In genomic region chr10:110225756-110226554, GRCh38 we compare ENCODE assay signal across 8 cellular contexts. TPM values are rescaled to one million over a fixed set of nuclear protein-coding genes. Genes with fewer than 3 reads are reported as not detected.
A peak's percentile ranks its signal among the peaks of the same experiment; 100 is the strongest.
DNase-seq lines count a peak whose midpoint lies in the region; ATAC-seq and TF ChIP-seq lines count a peak whose summit lies in the region.

No MANE protein-coding gene starts in this region.

- H3K4me2 ChIP-seq in IMR-90 (ENCODE audit: low read depth, low read length) (peak overlapping the region; percentile 69), OCI-LY7 (ENCODE audit: low read length) (peak overlapping the region; percentile 84)

- H2AFZ ChIP-seq in IMR-90 (replicated peaks; ENCODE audit: low read length, poor library complexity) = peak overlapping the region; percentile 99
- H2AFZ ChIP-seq in OCI-LY7 (ENCODE audit: low read length) = peak overlapping the region; percentile 96

- TF ChIP-seq EP300 in esophagus muscularis mucosa (IDR thresholded peaks at IDR 0.05) = no peak

- H3K79me1 ChIP-seq in IMR-90 (ENCODE audit: low read depth in 1 of 2, low read length in 2 of 2) = no peaks in the 10 kb centered on the region

- H3K27me3 Mint-ChIP-seq in activated T-cell treated with anti-CD3 and anti-CD28 coated beads, Interleukin-2, amount 50 U/mL, for 4 hours (ENCODE audit: low read depth) = no peaks in the 10 kb centered on the region

- 0% methylated on average over 49 of the region's 104 CpGs; no CpG with 5 or more reads in 1 of the 2 experiments for WGBS in IMR-90 (ENCODE audit: extremely low coverage in 2 of 2, insufficient read length in 1 of 2), 2 experiments
- 1% methylated on average over 26 of the region's 104 CpGs for WGBS in esophagus muscularis mucosa

- intact Hi-C loops in IMR-90 (cut with micrococcal nuclease) = loop anchor here (1.0 to 5.0 kb wide), 4 partner anchors 17 to 344 kb away; no protein-coding TSS in a partner anchor
- intact Hi-C loops in OCI-LY7 (cut with micrococcal nuclease; ENCODE audit: unreplicated experiment) = loop anchor here (1.0 to 5.0 kb wide), 5 partner anchors 17 to 314 kb away; no protein-coding TSS in a partner anchor
- intact Hi-C loops in esophagus muscularis mucosa (cut with DNase I) = loop anchor here (2.0 to 5.0 kb wide), 2 partner anchors 53 to 89 kb away; no protein-coding TSS in a partner anchor

- peaks cover 40% of the 10 kb centered on the region for H3K4me1 Mint-ChIP-seq in activated T-cell treated with anti-CD3 and anti-CD28 coated beads, Interleukin-2, amount 50 U/mL, for 4 hours (ENCODE audit: low read depth)

- in situ Hi-C loops in IMR-90 (cut with MboI; ENCODE audit: low sequenced_read_pairs) = no loop called here

- H3K14ac ChIP-seq in IMR-90 (replicated peaks; ENCODE audit: low read depth, low read length) = 0 out of 2 replicates have a peak overlapping the region, but pooled peaks have one; percentile 77

- peak overlapping the region; percentile 73; the same call in 1 of the 2 replicates for H3K23ac ChIP-seq in IMR-90 (ENCODE audit: low read depth, low read length)

- H3K9me2 ChIP-seq in OCI-LY7 (ENCODE audit: insufficient read depth, low read length) = no peaks in the 10 kb centered on the region

- TF ChIP-seq CTCF in IMR-90 (conservative IDR thresholded peaks at IDR 0.05; ENCODE audit: low read depth, low read length) (peak; percentile 72), OCI-LY7 (conservative IDR thresholded peaks at IDR 0.05; ENCODE audit: low read length) (peak; percentile 55; the same call in 1 of the 2 replicates), esophagus muscularis mucosa (IDR thresholded peaks at IDR 0.05) (peak; percentile 63 to 78 (median 75))

- CTCF ChIA-PET in IMR-90 (lab: Yijun Ruan, JAX) (no interaction called here), OCI-LY7 (lab: Charles Lee; ENCODE audit: unreplicated experiment) (interaction anchor here (0.6 kb wide), 2 partner anchors 41 to 53 kb away, joined by 3 read pairs; no protein-coding TSS in a partner anchor)

- H3K18ac ChIP-seq in IMR-90 (ENCODE audit: low read depth, low read length) = peak overlapping the region; percentile 21; the same call in 1 of the 2 replicates

- H4K20me1 ChIP-seq in IMR-90 (ENCODE audit: insufficient read depth, low read length) (peaks cover 3% of the 10 kb centered on the region), OCI-LY7 (ENCODE audit: insufficient read depth, low read length) (no peaks in the 10 kb centered on the region)

- H3K9me3 Mint-ChIP-seq in activated T-cell treated with anti-CD3 and anti-CD28 coated beads, Interleukin-2, amount 50 U/mL, for 4 hours = no peaks in the 10 kb centered on the region

- H2BK120ac ChIP-seq in IMR-90 (ENCODE audit: low read depth, low read length) = peak overlapping the region; percentile 26; the same call in 1 of the 2 replicates

- dilution Hi-C loops in IMR-90 (cut with HindIII; ENCODE audit: low sequenced_read_pairs, unreplicated experiment) = no loop called here

- H2BK15ac ChIP-seq in IMR-90 (ENCODE audit: low read depth, low read length) = no peak overlapping the region

- H4K5ac ChIP-seq in IMR-90 (ENCODE audit: low read depth, low read length) = no peak overlapping the region

- TF ChIP-seq POLR2A in IMR-90 (IDR thresholded peaks at IDR 0.05; ENCODE audit: low read depth, low read length) = no peak
- no peak for TF ChIP-seq POLR2A in esophagus muscularis mucosa (IDR thresholded peaks at IDR 0.05; ENCODE audit: low read depth)

- no peaks in the 10 kb centered on the region for H3K9me3 ChIP-seq in IMR-90 (ENCODE audit: control insufficient read depth, insufficient read depth, low read length)
- H3K9me3 ChIP-seq in OCI-LY7 (ENCODE audit: low read length) = no peaks in the 10 kb centered on the region
- H3K9me3 ChIP-seq in esophagus muscularis mucosa = no peaks in the 10 kb centered on the region
- no peaks in the 10 kb centered on the region for H3K9me3 ChIP-seq in muscle layer of colon (ENCODE audit: low read length)

- DNase-seq in DMS153 (lab: John Stamatoyannopoulos, UW) (peak; percentile 81), IMR-90 (peak; percentile 93), OCI-LY7 (ENCODE audit: low spot score) (peak; percentile 93), esophagus muscularis mucosa (ENCODE audit: extremely low spot score) (peak; percentile 96)
- DNase-seq in activated T-cell treated with anti-CD3 and anti-CD28 coated beads, Interleukin-2, amount 50 U/mL, for 4 hours = peak; percentile 86
- peak; percentile 87 for DNase-seq in stimulated activated CD8-positive, alpha-beta memory T cell treated with anti-CD3 and anti-CD28 coated beads, Interleukin-4, amount 100 ng/mL, for 48 hours

- H3K4me1 ChIP-seq in IMR-90 (ENCODE audit: control insufficient read depth, insufficient read depth, low read length) (peaks cover 6% of the 10 kb centered on the region), OCI-LY7 (ENCODE audit: insufficient read depth, low read length, poor library complexity, severe bottlenecking) (peaks cover 22% of the 10 kb centered on the region), esophagus muscularis mucosa (peaks cover 46 to 69% (median 63%) of the 10 kb centered on the region in 4 donors), muscle layer of colon (ENCODE audit: insufficient read depth, low read length) (peaks cover 40% of the 10 kb centered on the region)

- no peak overlapping the region for H2BK20ac ChIP-seq in IMR-90 (ENCODE audit: low read depth, low read length)

- H3K4ac ChIP-seq in IMR-90 (ENCODE audit: low read depth, low read length) = peak overlapping the region; percentile 63

- peaks cover 9% of the 10 kb centered on the region for H3K36me3 Mint-ChIP-seq in activated T-cell treated with anti-CD3 and anti-CD28 coated beads, Interleukin-2, amount 50 U/mL, for 4 hours (ENCODE audit: insufficient read depth)

- peak overlapping the region; percentile 96 for H3K27ac ChIP-seq in IMR-90 (ENCODE audit: insufficient read depth, low read length)
- H3K27ac ChIP-seq in OCI-LY7 (ENCODE audit: low read depth, low read length, poor library complexity, severe bottlenecking) = peak overlapping the region; percentile 72
- H3K27ac ChIP-seq in esophagus muscularis mucosa (replicated peaks in 1 of 4) = peak overlapping the region; percentile 91 to 98 (median 96)
- H3K27ac ChIP-seq in muscle layer of colon (ENCODE audit: low read depth, low read length) = peak overlapping the region; percentile 90

- peak overlapping the region; percentile 80; the same call in 1 of the 2 replicates for H3K56ac ChIP-seq in IMR-90 (ENCODE audit: extremely low read depth, insufficient read depth, low read length)

- H3K4me3 Mint-ChIP-seq in activated T-cell treated with anti-CD3 and anti-CD28 coated beads, Interleukin-2, amount 50 U/mL, for 4 hours = peak overlapping the region; percentile 94

- TF ChIP-seq RAD21 in IMR-90 (IDR thresholded peaks at IDR 0.05; ENCODE audit: low read length) = peak; percentile 64

- H3K79me2 ChIP-seq in OCI-LY7 (ENCODE audit: insufficient read depth, low read depth, low read length) = no peaks in the 10 kb centered on the region

- POLR2A ChIA-PET in IMR-90 (lab: Charles Lee; ENCODE audit: unreplicated experiment) (interaction anchor here (0.6 kb wide), 1 partner anchor 29 kb away, joined by 3 read pairs; no protein-coding TSS in a partner anchor), OCI-LY7 (lab: Charles Lee) (interaction anchor here (0.6 to 7.0 kb wide), 3 partner anchors 15 to 181 kb away, joined by 3 to 53 read pairs (median 5); partner anchors contain the start of gene MXI1)

- peak overlapping the region; percentile 71 for H2BK5ac ChIP-seq in IMR-90 (ENCODE audit: low read depth, low read length, poor library complexity, severe bottlenecking)

- no peak overlapping the region for H4K91ac ChIP-seq in IMR-90 (ENCODE audit: insufficient read depth, low read depth, low read length)

- H3K36me3 ChIP-seq in IMR-90 (ENCODE audit: control insufficient read depth, insufficient read depth, low read length) = peaks cover 5% of the 10 kb centered on the region; the same call in 1 of the 2 replicates
- H3K36me3 ChIP-seq in OCI-LY7 (ENCODE audit: insufficient read depth, low read length) = no peaks in the 10 kb centered on the region
- peaks cover 0 to 20% (median 2%) of the 10 kb centered on the region in 4 donors for H3K36me3 ChIP-seq in esophagus muscularis mucosa
- H3K36me3 ChIP-seq in muscle layer of colon (ENCODE audit: insufficient read depth, low read length) = peaks cover 11% of the 10 kb centered on the region

- H3K9me1 ChIP-seq in IMR-90 (ENCODE audit: insufficient read depth, low read length) = no peaks in the 10 kb centered on the region

- ATAC-seq in GM21576 (IDR thresholded peaks at IDR 0.05; ENCODE audit: unreplicated experiment) (peak; percentile 70), IMR-90 (ENCODE audit: low read depth) (peak; percentile 81)
- ATAC-seq in activated T-cell treated with anti-CD3 and anti-CD28 coated beads, Interleukin-2, amount 50 U/mL, for 4 hours = peak; percentile 70 to 75

- BruUV-seq in IMR-90 (replicated peaks; lab: Mats Ljungman, UMichigan) (no TSS peak), OCI-LY7 (replicated peaks; lab: Mats Ljungman, UMichigan) (no TSS peak)

- H3K4me3 ChIP-seq in IMR-90 (ENCODE audit: insufficient read depth, low read depth, low read length) = peak overlapping the region; percentile 90
- H3K4me3 ChIP-seq in OCI-LY7 (ENCODE audit: low read depth, low read length, poor library complexity, severe bottlenecking) = peak overlapping the region; percentile 79
- H3K4me3 ChIP-seq in esophagus muscularis mucosa = peak overlapping the region; percentile 81 to 91 (median 86)
- peak overlapping the region; percentile 54 to 85 for H3K4me3 ChIP-seq in muscle layer of colon (ENCODE audit: low read depth in 1 of 2, low read length in 2 of 2)

- peak overlapping the region in 1 of 2 experiments; percentile 74; a peak in 1 of 4 replicates for H4K8ac ChIP-seq in IMR-90 (ENCODE audit: low read depth in 2 of 2, low read length in 2 of 2)

- H2AK5ac ChIP-seq in IMR-90 (ENCODE audit: low read depth, low read length) = no peak overlapping the region

- H3K9ac ChIP-seq in IMR-90 (ENCODE audit: low read depth, low read length) = peak overlapping the region; percentile 66
- peak overlapping the region; percentile 9 for H3K9ac ChIP-seq in muscle layer of colon (ENCODE audit: low read length)

- peak overlapping the region; percentile 83 for H2AK9ac ChIP-seq in IMR-90 (replicated peaks; ENCODE audit: low read depth, low read length, poor library complexity)

- H3K27me3 ChIP-seq in IMR-90 (ENCODE audit: control insufficient read depth, insufficient read depth, low read length) (no peaks in the 10 kb centered on the region), esophagus muscularis mucosa (no peaks in the 10 kb centered on the region), muscle layer of colon (ENCODE audit: control insufficient read depth in 1 of 2, insufficient read depth in 2 of 2, low read length in 2 of 2) (no peaks in the 10 kb centered on the region)

RNA-seq across cellular contexts. Expression of gene MXI1, which starts 18.6 kb away (rescaled TPM):
- 7.5 and 11.8 TPM in 2 replicates for total RNA-seq in IMR-90 (2012; rRNA removed)
- polyA plus RNA-seq in IMR-90 (2012; rRNA removed) = 4.5 and 7.2 TPM in 2 replicates
- 0.90 and 3.1 TPM in 2 replicates for polyA plus RNA-seq in IMR-90 (2012; cell fraction: cytosol; rRNA removed)
- 1.8 and 11.5 TPM in 2 replicates for polyA plus RNA-seq in IMR-90 (2012; cell fraction: nucleus; rRNA removed; ENCODE audit: low replicate concordance)
- total RNA-seq in OCI-LY7 (2014; rRNA removed; shearing (Covaris generic)) = 8.4 and 11.7 TPM in 2 replicates
- 18.1 and 22.3 TPM in 2 replicates for total RNA-seq in OCI-LY7 (2022)
- 10 to 100 TPM; 13.6 to 14.5 (median 14.2) TPM for total RNA-seq in activated T-cell treated with anti-CD3 and anti-CD28 coated beads, Interleukin-2, amount 50 U/mL, for 4 hours
- 100 to 1,000 TPM; 198 to 292 (median 226) TPM for total RNA-seq in esophagus muscularis mucosa

Comparison
In these comparisons a context has a peak if more than half of its experiments do, and no peak if none do; other contexts are left out.
1. Peak in every context shown above with its lines: DNase-seq, ATAC-seq, H3K4me3 ChIP-seq and H3K27ac ChIP-seq.
2. RNA of gene MXI1, which starts 18.6 kb away (total RNA-seq): 198 to 292 TPM in esophagus muscularis mucosa; 8.4 to 22.3 TPM in OCI-LY7, 13.6 to 14.5 TPM in activated T-cell treated with anti-CD3 and anti-CD28 coated beads, Interleukin-2, amount 50 U/mL, for 4 hours and 7.5 to 11.8 TPM in IMR-90; every median in the first group is over 4 times any median in the second.